1 cellular context compared by ENCODE assay signal in the genomic region with DNA sequence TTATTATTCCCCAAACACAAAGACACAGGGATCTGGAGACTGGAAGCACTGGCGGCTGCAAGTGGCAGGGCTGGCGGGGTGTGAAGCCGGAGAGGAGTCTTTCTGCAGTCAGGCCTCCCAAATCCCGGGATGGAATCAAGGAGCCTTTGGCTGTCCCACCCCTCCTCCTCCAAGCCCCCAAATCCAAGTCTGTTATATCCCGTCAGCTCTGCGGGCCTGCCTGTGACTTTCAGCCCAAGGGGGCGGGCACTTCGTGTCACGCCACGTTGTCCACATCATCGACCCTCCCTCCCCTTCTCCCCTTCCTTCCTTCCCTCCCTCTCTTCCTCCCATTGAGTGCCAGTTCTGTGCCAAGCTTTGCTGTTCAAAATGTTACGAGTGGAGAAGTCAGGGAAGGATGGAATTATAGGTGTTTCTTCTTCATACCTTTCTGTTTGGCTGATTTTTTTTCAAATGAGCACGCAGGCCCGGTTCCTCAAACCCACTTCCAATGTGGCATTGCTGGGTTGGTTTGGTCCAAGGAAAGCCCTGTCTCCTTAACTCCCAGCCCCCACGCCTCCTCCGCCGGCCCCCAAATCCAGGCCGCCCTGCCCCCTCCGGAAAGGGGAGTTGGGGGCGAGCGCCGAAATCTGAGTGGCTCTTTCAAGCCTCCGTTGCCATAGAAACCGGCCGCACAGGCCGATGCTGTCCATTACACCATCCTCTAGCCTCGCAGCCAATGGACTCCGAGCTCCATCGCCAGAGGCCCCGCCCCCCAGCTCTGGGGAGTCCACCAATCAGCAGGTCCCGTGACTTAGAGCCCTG.
TF ChIP-seq lines count a peak whose summit lies in the region.

No MANE protein-coding gene starts in this region.

TF ChIP-seq in WTC11, 78 proteins besides CTCF, POLR2A, EP300 and RAD21 (continued from another document and continues in another):
- TF ChIP-seq CREB1 (CRISPR knock-in tag; IDR thresholded peaks at IDR 0.05) (no peak), RELA (CRISPR knock-in tag; IDR thresholded peaks at IDR 0.05; ENCODE audit: borderline replicate concordance) (no peak), ZNF121 (CRISPR knock-in tag; IDR thresholded peaks at IDR 0.05) (no peak), TP53 (CRISPR knock-in tag; IDR thresholded peaks at IDR 0.05) (peak; percentile 60; the same call in 1 of the 2 replicates), NFYB (CRISPR knock-in tag; conservative IDR thresholded peaks at IDR 0.05; ENCODE audit: low read depth) (peak; percentile 68), FOXJ3 (CRISPR knock-in tag; IDR thresholded peaks at IDR 0.05; ENCODE audit: borderline replicate concordance) (no peak), EMX1 (CRISPR knock-in tag; IDR thresholded peaks at IDR 0.05) (no peak), SP1 (CRISPR knock-in tag; conservative IDR thresholded peaks at IDR 0.05) (peak; percentile 62), ZBTB21 (CRISPR knock-in tag; IDR thresholded peaks at IDR 0.05; ENCODE audit: borderline replicate concordance) (no peak), PRRX2 (CRISPR knock-in tag; IDR thresholded peaks at IDR 0.05) (no peak), ZNF317 (CRISPR knock-in tag; IDR thresholded peaks at IDR 0.05; ENCODE audit: borderline replicate concordance, low read depth) (no peak), HMGA2 (CRISPR knock-in tag; IDR thresholded peaks at IDR 0.05) (no peak), ESRRA (CRISPR knock-in tag; IDR thresholded peaks at IDR 0.05; ENCODE audit: borderline replicate concordance) (no peak), FOXK1 (CRISPR knock-in tag; IDR thresholded peaks at IDR 0.05) (no peak), ZNF263 (CRISPR knock-in tag; IDR thresholded peaks at IDR 0.05; ENCODE audit: low read depth) (no peak)
- TF ChIP-seq, protein P1, sequence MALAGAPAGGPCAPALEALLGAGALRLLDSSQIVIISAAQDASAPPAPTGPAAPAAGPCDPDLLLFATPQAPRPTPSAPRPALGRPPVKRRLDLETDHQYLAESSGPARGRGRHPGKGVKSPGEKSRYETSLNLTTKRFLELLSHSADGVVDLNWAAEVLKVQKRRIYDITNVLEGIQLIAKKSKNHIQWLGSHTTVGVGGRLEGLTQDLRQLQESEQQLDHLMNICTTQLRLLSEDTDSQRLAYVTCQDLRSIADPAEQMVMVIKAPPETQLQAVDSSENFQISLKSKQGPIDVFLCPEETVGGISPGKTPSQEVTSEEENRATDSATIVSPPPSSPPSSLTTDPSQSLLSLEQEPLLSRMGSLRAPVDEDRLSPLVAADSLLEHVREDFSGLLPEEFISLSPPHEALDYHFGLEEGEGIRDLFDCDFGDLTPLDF (CRISPR knock-in tag; IDR thresholded peaks at IDR 0.05), result no peak
- TF ChIP-seq, protein P2, sequence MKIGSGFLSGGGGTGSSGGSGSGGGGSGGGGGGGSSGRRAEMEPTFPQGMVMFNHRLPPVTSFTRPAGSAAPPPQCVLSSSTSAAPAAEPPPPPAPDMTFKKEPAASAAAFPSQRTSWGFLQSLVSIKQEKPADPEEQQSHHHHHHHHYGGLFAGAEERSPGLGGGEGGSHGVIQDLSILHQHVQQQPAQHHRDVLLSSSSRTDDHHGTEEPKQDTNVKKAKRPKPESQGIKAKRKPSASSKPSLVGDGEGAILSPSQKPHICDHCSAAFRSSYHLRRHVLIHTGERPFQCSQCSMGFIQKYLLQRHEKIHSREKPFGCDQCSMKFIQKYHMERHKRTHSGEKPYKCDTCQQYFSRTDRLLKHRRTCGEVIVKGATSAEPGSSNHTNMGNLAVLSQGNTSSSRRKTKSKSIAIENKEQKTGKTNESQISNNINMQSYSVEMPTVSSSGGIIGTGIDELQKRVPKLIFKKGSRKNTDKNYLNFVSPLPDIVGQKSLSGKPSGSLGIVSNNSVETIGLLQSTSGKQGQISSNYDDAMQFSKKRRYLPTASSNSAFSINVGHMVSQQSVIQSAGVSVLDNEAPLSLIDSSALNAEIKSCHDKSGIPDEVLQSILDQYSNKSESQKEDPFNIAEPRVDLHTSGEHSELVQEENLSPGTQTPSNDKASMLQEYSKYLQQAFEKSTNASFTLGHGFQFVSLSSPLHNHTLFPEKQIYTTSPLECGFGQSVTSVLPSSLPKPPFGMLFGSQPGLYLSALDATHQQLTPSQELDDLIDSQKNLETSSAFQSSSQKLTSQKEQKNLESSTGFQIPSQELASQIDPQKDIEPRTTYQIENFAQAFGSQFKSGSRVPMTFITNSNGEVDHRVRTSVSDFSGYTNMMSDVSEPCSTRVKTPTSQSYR (CRISPR knock-in tag; IDR thresholded peaks at IDR 0.05), result peak; percentile 86; the same call in 1 of the 2 replicates
- TF ChIP-seq, protein P3, sequence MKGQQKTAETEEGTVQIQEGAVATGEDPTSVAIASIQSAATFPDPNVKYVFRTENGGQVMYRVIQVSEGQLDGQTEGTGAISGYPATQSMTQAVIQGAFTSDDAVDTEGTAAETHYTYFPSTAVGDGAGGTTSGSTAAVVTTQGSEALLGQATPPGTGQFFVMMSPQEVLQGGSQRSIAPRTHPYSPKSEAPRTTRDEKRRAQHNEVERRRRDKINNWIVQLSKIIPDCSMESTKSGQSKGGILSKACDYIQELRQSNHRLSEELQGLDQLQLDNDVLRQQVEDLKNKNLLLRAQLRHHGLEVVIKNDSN (CRISPR knock-in tag; IDR thresholded peaks at IDR 0.05), result no peak; the same call in 1 of the 2 replicates
- TF ChIP-seq, protein P4, sequence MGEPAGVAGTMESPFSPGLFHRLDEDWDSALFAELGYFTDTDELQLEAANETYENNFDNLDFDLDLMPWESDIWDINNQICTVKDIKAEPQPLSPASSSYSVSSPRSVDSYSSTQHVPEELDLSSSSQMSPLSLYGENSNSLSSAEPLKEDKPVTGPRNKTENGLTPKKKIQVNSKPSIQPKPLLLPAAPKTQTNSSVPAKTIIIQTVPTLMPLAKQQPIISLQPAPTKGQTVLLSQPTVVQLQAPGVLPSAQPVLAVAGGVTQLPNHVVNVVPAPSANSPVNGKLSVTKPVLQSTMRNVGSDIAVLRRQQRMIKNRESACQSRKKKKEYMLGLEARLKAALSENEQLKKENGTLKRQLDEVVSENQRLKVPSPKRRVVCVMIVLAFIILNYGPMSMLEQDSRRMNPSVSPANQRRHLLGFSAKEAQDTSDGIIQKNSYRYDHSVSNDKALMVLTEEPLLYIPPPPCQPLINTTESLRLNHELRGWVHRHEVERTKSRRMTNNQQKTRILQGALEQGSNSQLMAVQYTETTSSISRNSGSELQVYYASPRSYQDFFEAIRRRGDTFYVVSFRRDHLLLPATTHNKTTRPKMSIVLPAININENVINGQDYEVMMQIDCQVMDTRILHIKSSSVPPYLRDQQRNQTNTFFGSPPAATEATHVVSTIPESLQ (CRISPR knock-in tag; IDR thresholded peaks at IDR 0.05), result no peak
- TF ChIP-seq, protein P5, sequence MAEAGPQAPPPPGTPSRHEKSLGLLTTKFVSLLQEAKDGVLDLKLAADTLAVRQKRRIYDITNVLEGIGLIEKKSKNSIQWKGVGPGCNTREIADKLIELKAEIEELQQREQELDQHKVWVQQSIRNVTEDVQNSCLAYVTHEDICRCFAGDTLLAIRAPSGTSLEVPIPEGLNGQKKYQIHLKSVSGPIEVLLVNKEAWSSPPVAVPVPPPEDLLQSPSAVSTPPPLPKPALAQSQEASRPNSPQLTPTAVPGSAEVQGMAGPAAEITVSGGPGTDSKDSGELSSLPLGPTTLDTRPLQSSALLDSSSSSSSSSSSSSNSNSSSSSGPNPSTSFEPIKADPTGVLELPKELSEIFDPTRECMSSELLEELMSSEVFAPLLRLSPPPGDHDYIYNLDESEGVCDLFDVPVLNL (CRISPR knock-in tag; IDR thresholded peaks at IDR 0.05; ENCODE audit: borderline replicate concordance, low read depth), result no peak
- TF ChIP-seq, protein P6, sequence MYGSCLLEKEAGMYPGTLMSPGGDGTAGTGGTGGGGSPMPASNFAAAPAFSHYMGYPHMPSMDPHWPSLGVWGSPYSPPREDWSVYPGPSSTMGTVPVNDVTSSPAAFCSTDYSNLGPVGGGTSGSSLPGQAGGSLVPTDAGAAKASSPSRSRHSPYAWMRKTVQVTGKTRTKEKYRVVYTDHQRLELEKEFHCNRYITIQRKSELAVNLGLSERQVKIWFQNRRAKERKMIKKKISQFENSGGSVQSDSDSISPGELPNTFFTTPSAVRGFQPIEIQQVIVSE (CRISPR knock-in tag; IDR thresholded peaks at IDR 0.05; ENCODE audit: borderline replicate concordance), result no peak
- TF ChIP-seq, protein P7, sequence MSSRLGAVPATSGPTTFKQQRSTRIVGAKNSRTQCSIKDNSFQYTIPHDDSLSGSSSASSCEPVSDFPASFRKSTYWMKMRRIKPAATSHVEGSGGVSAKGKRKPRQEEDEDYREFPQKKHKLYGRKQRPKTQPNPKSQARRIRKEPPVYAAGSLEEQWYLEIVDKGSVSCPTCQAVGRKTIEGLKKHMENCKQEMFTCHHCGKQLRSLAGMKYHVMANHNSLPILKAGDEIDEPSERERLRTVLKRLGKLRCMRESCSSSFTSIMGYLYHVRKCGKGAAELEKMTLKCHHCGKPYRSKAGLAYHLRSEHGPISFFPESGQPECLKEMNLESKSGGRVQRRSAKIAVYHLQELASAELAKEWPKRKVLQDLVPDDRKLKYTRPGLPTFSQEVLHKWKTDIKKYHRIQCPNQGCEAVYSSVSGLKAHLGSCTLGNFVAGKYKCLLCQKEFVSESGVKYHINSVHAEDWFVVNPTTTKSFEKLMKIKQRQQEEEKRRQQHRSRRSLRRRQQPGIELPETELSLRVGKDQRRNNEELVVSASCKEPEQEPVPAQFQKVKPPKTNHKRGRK (CRISPR knock-in tag; IDR thresholded peaks at IDR 0.05; ENCODE audit: borderline replicate concordance), result no peak
- TF ChIP-seq, protein P8, sequence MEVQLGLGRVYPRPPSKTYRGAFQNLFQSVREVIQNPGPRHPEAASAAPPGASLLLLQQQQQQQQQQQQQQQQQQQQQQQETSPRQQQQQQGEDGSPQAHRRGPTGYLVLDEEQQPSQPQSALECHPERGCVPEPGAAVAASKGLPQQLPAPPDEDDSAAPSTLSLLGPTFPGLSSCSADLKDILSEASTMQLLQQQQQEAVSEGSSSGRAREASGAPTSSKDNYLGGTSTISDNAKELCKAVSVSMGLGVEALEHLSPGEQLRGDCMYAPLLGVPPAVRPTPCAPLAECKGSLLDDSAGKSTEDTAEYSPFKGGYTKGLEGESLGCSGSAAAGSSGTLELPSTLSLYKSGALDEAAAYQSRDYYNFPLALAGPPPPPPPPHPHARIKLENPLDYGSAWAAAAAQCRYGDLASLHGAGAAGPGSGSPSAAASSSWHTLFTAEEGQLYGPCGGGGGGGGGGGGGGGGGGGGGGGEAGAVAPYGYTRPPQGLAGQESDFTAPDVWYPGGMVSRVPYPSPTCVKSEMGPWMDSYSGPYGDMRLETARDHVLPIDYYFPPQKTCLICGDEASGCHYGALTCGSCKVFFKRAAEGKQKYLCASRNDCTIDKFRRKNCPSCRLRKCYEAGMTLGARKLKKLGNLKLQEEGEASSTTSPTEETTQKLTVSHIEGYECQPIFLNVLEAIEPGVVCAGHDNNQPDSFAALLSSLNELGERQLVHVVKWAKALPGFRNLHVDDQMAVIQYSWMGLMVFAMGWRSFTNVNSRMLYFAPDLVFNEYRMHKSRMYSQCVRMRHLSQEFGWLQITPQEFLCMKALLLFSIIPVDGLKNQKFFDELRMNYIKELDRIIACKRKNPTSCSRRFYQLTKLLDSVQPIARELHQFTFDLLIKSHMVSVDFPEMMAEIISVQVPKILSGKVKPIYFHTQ (CRISPR knock-in tag; IDR thresholded peaks at IDR 0.05), result no peak
- TF ChIP-seq, protein P9, sequence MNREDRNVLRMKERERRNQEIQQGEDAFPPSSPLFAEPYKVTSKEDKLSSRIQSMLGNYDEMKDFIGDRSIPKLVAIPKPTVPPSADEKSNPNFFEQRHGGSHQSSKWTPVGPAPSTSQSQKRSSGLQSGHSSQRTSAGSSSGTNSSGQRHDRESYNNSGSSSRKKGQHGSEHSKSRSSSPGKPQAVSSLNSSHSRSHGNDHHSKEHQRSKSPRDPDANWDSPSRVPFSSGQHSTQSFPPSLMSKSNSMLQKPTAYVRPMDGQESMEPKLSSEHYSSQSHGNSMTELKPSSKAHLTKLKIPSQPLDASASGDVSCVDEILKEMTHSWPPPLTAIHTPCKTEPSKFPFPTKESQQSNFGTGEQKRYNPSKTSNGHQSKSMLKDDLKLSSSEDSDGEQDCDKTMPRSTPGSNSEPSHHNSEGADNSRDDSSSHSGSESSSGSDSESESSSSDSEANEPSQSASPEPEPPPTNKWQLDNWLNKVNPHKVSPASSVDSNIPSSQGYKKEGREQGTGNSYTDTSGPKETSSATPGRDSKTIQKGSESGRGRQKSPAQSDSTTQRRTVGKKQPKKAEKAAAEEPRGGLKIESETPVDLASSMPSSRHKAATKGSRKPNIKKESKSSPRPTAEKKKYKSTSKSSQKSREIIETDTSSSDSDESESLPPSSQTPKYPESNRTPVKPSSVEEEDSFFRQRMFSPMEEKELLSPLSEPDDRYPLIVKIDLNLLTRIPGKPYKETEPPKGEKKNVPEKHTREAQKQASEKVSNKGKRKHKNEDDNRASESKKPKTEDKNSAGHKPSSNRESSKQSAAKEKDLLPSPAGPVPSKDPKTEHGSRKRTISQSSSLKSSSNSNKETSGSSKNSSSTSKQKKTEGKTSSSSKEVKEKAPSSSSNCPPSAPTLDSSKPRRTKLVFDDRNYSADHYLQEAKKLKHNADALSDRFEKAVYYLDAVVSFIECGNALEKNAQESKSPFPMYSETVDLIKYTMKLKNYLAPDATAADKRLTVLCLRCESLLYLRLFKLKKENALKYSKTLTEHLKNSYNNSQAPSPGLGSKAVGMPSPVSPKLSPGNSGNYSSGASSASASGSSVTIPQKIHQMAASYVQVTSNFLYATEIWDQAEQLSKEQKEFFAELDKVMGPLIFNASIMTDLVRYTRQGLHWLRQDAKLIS (CRISPR knock-in tag; IDR thresholded peaks at IDR 0.05; ENCODE audit: borderline replicate concordance), result no peak
- TF ChIP-seq, protein P10, sequence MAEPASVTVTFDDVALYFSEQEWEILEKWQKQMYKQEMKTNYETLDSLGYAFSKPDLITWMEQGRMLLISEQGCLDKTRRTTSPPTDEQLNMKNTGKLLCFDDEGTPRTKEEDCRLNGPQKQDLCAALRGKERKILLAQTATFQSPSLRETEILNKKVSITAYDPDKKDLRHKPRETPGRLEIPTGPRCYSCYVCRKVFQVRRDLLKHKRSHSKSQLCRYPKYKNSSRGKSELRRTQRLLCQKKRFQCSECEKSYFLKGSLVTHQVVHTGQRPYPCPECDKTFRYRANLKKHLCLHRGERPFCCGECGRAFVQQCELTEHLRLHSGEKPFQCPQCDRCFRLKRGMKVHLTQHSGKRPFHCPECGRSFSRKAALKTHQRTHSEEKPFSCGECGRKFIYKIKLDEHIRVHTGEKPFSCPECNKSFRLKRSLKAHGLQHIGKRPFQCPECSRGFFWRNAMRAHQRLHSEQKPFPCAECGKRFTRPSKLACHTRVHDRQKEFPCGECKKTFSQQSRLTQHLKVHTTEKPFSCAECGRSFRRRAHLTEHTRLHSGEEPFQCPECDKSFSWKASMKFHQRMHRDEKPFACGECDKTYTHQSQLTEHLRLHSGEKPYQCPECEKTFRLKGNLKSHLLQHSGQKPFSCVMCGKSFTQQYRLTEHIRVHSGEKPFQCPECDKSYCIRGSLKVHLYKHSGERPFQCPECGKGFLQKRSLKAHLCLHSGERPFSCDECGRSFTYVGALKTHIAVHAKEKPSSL (CRISPR knock-in tag; conservative IDR thresholded peaks at IDR 0.05), result no peak
- TF ChIP-seq, protein P11, sequence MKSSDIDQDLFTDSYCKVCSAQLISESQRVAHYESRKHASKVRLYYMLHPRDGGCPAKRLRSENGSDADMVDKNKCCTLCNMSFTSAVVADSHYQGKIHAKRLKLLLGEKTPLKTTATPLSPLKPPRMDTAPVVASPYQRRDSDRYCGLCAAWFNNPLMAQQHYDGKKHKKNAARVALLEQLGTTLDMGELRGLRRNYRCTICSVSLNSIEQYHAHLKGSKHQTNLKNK (CRISPR knock-in tag; IDR thresholded peaks at IDR 0.05), result no peak
